ENCODE assay signal across 40 cellular contexts in genomic region chr5:23461576-23461975, GRCh38. TPM values are rescaled to one million over a fixed set of nuclear protein-coding genes. Genes with fewer than 3 reads are reported as not detected.
"Had no signal": no experiment of that assay in that cellular context is flagged by ENCODE, and none has a peak within 500 bp of the region (broad histone marks: within the 10 kb centered on the region; RNA-seq: fewer than 3 reads in every experiment).

No MANE protein-coding gene starts in this region.

- H3K36me3 ChIP-seq: ascending aorta, cardiac muscle cell, MG63, Peyer's patch, SJSA1, WERI-Rb-1 had no signal

- H3K4me1 ChIP-seq: ascending aorta, Peyer's patch, SJSA1 had no signal

- H3K4me1 Mint-ChIP-seq: activated CD4-positive, alpha-beta memory T cell treated with anti-CD3 and anti-CD28 coated beads, Interleukin-2, amount 10 ng/mL, durations not matched to agents 7 days and 5 days; activated naive CD4-positive, alpha-beta T cell treated with anti-CD3 and anti-CD28 coated beads, Interleukin-2, amount 50 U/mL, for 24 hours; activated naive CD8-positive, alpha-beta T cell treated with anti-CD3 and anti-CD28 coated beads, Interleukin-2, amount 10 ng/mL, durations not matched to agents 7 days and 5 days; central memory CD8-positive, alpha-beta T cell had no signal

- H3K27me3 Mint-ChIP-seq: activated CD4-positive, alpha-beta memory T cell treated with anti-CD3 and anti-CD28 coated beads, Interleukin-2, amount 10 ng/mL, durations not matched to agents 7 days and 5 days; activated naive CD4-positive, alpha-beta T cell treated with anti-CD3 and anti-CD28 coated beads, Interleukin-2, amount 50 U/mL, for 24 hours; activated naive CD8-positive, alpha-beta T cell treated with anti-CD3 and anti-CD28 coated beads, Interleukin-2, amount 10 ng/mL, durations not matched to agents 7 days and 5 days; activated T-cell treated with anti-CD3 and anti-CD28 coated beads, Interleukin-2, amount 50 U/mL, for 24 hours; central memory CD8-positive, alpha-beta T cell had no signal

- H3K9me3 ChIP-seq: ascending aorta, SJSA1 had no signal

- H3K36me3 Mint-ChIP-seq: activated naive CD8-positive, alpha-beta T cell treated with anti-CD3 and anti-CD28 coated beads, Interleukin-2, amount 10 ng/mL, durations not matched to agents 7 days and 5 days had no signal

- H3K4me3 ChIP-seq: ascending aorta, cardiac muscle cell, MG63, Peyer's patch, SJSA1 had no signal

- H3K27ac Mint-ChIP-seq: activated CD4-positive, alpha-beta memory T cell treated with anti-CD3 and anti-CD28 coated beads, Interleukin-2, amount 10 ng/mL, durations not matched to agents 7 days and 5 days; activated naive CD4-positive, alpha-beta T cell treated with anti-CD3 and anti-CD28 coated beads, Interleukin-2, amount 50 U/mL, for 24 hours; activated naive CD8-positive, alpha-beta T cell treated with anti-CD3 and anti-CD28 coated beads, Interleukin-2, amount 10 ng/mL, durations not matched to agents 7 days and 5 days; activated T-cell treated with anti-CD3 and anti-CD28 coated beads, Interleukin-2, amount 50 U/mL, for 24 hours; activated T-helper 2 cell treated with anti-CD3 and anti-CD28 coated beads, Interferon-gamma antibody, Interleukin-2, Interleukin-4, amounts not matched to agents 10 μg/mL and 5 μg/mL and 100 μg/mL, durations not matched to agents 14 hours and 24 hours and 36 hours had no signal

- H3K27ac ChIP-seq: ascending aorta, cardiac muscle cell, Peyer's patch, SJSA1, WERI-Rb-1 had no signal

- ATAC-seq: PC-3, SK-N-SH treated with all-trans-retinoic acid at 6 μM for 48 hours had no signal

- H3K4me3 Mint-ChIP-seq: activated CD4-positive, alpha-beta memory T cell treated with anti-CD3 and anti-CD28 coated beads, Interleukin-2, amount 10 ng/mL, durations not matched to agents 7 days and 5 days; activated naive CD4-positive, alpha-beta T cell treated with anti-CD3 and anti-CD28 coated beads, Interleukin-2, amount 50 U/mL, for 24 hours; activated naive CD8-positive, alpha-beta T cell treated with anti-CD3 and anti-CD28 coated beads, Interleukin-2, amount 10 ng/mL, durations not matched to agents 7 days and 5 days; activated T-cell treated with anti-CD3 and anti-CD28 coated beads, Interleukin-2, amount 50 U/mL, for 24 hours; central memory CD8-positive, alpha-beta T cell had no signal

- DNase-seq: activated CD4-positive, alpha-beta memory T cell treated with anti-CD3 and anti-CD28 coated beads, Interleukin-2, amount 10 ng/mL, durations not matched to agents 7 days and 5 days; activated CD4-positive, alpha-beta T cell treated with anti-CD3 and anti-CD28 coated beads for 1 hour; activated CD4-positive, alpha-beta T cell treated with anti-CD3 and anti-CD28 coated beads for 48 hours; activated CD4-positive, CD25-positive, alpha-beta regulatory T cell; activated gamma-delta T cell; activated naive CD4-positive, alpha-beta T cell treated with Interleukin-2 at 50 U/mL for 16 hours; activated naive CD8-positive, alpha-beta T cell treated with anti-CD3 and anti-CD28 coated beads, Interleukin-2, amount 10 ng/mL, durations not matched to agents 7 days and 5 days; activated T-cell treated with anti-CD3 and anti-CD28 coated beads, Interleukin-2, amount 50 U/mL, for 24 hours; amygdala; Kasumi-1; MG63; NCI-H1048; NCI-H1105 treated with DMSO at 0.1 percent for 48 hours; NCI-H1436; NCI-H1694; NCI-H1930; NCI-H2081 treated with DMSO at 0.1 percent for 48 hours; NCI-H226; NCI-H446 treated with DMSO at 0.1 percent for 48 hours; NCI-H524; NCI-H69; NK-92 treated with Interleukin-12 subunit alpha and Interleukin-12 subunit beta, amount 100 ng/mL, for 24 hours; PC-3; Peyer's patch; RPMI8226; SHP77 treated with DMSO at 0.1 percent for 48 hours; SW 1271; T1000; WERI-Rb-1 had no signal

- H3K27me3 ChIP-seq: ascending aorta, cardiac muscle cell, MG63, Peyer's patch, SJSA1 had no signal

RNA-seq across cellular contexts. Expression of gene PRDM9, which starts 45.8 kb away (rescaled TPM):
- total RNA-seq: activated CD4-positive, alpha-beta memory T cell treated with anti-CD3 and anti-CD28 coated beads, Interleukin-2, amount 10 ng/mL, durations not matched to agents 7 days and 5 days; activated CD8-positive, alpha-beta memory T cell treated with anti-CD3 and anti-CD28 coated beads for 36 hours; activated naive CD8-positive, alpha-beta T cell treated with anti-CD3 and anti-CD28 coated beads, Interleukin-2, amount 10 ng/mL, durations not matched to agents 7 days and 5 days; activated T-helper 2 cell treated with anti-CD3 and anti-CD28 coated beads, Interferon-gamma antibody, Interleukin-2, Interleukin-4, amounts not matched to agents 10 μg/mL and 5 μg/mL and 100 μg/mL, durations not matched to agents 14 hours and 24 hours and 36 hours; ascending aorta; cardiac muscle cell; chondrocyte; Peyer's patch; SJSA1; T-helper 1 cell treated with Interleukin-12 subunit alpha and Interleukin-12 subunit beta and Interleukin-4 antibody, amounts not matched to agents 30 ng/mL and 1 ng/mL, for 36 hours; T-helper 2 cell treated with Interferon-gamma antibody and Interleukin-4, amounts not matched to agents 100 ng/mL and 5 ng/mL, for 36 hours had no signal
